In the genomic region with DNA sequence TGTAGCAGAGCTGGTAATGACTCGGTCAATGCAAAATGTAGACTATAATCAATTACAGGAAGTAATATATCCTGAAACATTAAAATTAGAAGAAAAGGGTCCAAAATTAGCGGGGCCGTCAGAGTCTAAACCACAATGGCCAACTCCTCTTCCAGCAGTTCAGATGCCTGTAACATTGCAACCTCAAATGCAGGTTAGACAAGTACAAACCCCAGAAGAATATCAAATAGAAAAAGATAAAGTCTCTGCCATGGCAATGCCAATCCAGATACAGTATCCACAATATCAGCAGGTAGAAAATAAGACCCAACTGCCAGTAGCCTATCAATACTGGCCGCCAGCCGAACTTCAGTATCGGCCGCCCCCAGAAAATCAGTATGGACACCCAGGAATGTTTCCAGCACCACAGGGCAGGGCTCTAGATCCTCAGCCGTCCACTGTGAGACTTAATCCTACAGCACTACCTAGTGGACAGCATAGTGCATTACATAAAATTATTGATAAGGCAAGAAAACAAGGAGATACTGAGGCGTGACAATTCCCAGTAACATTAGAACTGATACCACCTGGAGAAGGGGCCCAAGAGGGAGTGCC, we compare ENCODE assay signal across 8 cellular contexts.
DNase-seq lines count a peak whose midpoint lies in the region; FAIRE-seq and TF ChIP-seq lines count a peak whose summit lies in the region.

No MANE protein-coding gene starts in this region.

- peak; percentile 37 for FAIRE-seq in TTC549 (lab: Jason Lieb, UNC)

- DNase-seq in A673 (ENCODE audit: low spot score), result peak; percentile 76
- peak; percentile 35 for DNase-seq in ELF-1 (ENCODE audit: low read depth, low spot score)
- DNase-seq in NCI-H1105 (lab: John Stamatoyannopoulos, UW), result peak; percentile 50
- DNase-seq in glutamatergic neuron, result no peak
- peak; percentile 45 for DNase-seq in superior temporal gyrus (ENCODE audit: extremely low spot score)
- no peak for DNase-seq in hippocampal formation (lab: John Stamatoyannopoulos, UW)
- no peak for DNase-seq in activated CD4-positive, alpha-beta T cell treated with anti-CD3 and anti-CD28 coated beads for 48 hours

- POLR2A ChIA-PET in A673 (lab: Charles Lee; ENCODE audit: low non-redundant PET), result no interaction called here

- CTCF ChIA-PET in A673 (lab: Charles Lee), result no interaction called here

- H3K9me3 ChIP-seq in A673 (ENCODE audit: low read depth, low read length, poor library complexity, severe bottlenecking), result no peaks in the 10 kb centered on the region

- peak overlapping the region; percentile 40 for H3K4me3 Mint-ChIP-seq in glutamatergic neuron (ENCODE audit: unreplicated experiment)

- H3K4me3 ChIP-seq in A673 (ENCODE audit: low read depth, low read length, poor library complexity, severe bottlenecking), result peak overlapping the region; percentile 8

- no peak overlapping the region for H3K27ac Mint-ChIP-seq in glutamatergic neuron (ENCODE audit: unreplicated experiment)

- BruUV-seq in A673 (replicated peaks; lab: Mats Ljungman, UMichigan), result no TSS peak

- H3K9me3 Mint-ChIP-seq in glutamatergic neuron (ENCODE audit: unreplicated experiment), result no peaks in the 10 kb centered on the region

- H3K27me3 ChIP-seq in A673 (replicated peaks; ENCODE audit: insufficient read depth, low read depth, low read length, poor library complexity), result no peaks in the 10 kb centered on the region

- peaks cover 9% of the 10 kb centered on the region for H3K4me1 ChIP-seq in A673 (ENCODE audit: insufficient read depth, low read length, poor library complexity, severe bottlenecking)

- no peaks in the 10 kb centered on the region for H3K36me3 ChIP-seq in A673 (ENCODE audit: insufficient read depth, low read length, poor library complexity, severe bottlenecking)

- TF ChIP-seq CTCF in A673 (conservative IDR thresholded peaks at IDR 0.05; ENCODE audit: low read depth, low read length) (peak; percentile 70), glutamatergic neuron (IDR thresholded peaks at IDR 0.05; ENCODE audit: partially characterized antibody, unreplicated experiment) (peak; percentile 84)

- intact Hi-C loops in A673 (cut with micrococcal nuclease; ENCODE audit: unreplicated experiment), result loop anchor here (2.0 to 10.0 kb wide), 6 partner anchors 97 to 779 kb away; a partner anchor contains a TSS

- H3K36me3 Mint-ChIP-seq in glutamatergic neuron (ENCODE audit: unreplicated experiment), result no peaks in the 10 kb centered on the region

- no peak overlapping the region for H3K27ac ChIP-seq in A673 (ENCODE audit: low read depth, low read length, poor library complexity, severe bottlenecking)

- H3K4me1 Mint-ChIP-seq in glutamatergic neuron (ENCODE audit: low read depth, unreplicated experiment), result peaks cover 19% of the 10 kb centered on the region

- H3K27me3 Mint-ChIP-seq in glutamatergic neuron (ENCODE audit: unreplicated experiment), result no peaks in the 10 kb centered on the region

Comparison
In these comparisons a context has a peak if more than half of its experiments do, and no peak if none do; other contexts are left out.
1. DNase-seq: peak in A673 (single experiment), ELF-1 (single experiment), NCI-H1105 (single experiment) and superior temporal gyrus (single experiment); none in glutamatergic neuron (single experiment), hippocampal formation (0 of 2) and activated CD4-positive, alpha-beta T cell treated with anti-CD3 and anti-CD28 coated beads for 48 hours (single experiment).